Comparison of ENCODE assay signal across 8 cellular contexts in genomic region chr11:108664241-108664640, GRCh38. TPM values are rescaled to one million over a fixed set of nuclear protein-coding genes. Genes with fewer than 3 reads are reported as not detected.
DNase-seq lines count a peak whose midpoint lies in the region; ATAC-seq and TF ChIP-seq lines count a peak whose summit lies in the region.

No MANE protein-coding gene starts in this region.

- no peaks in the 10 kb centered on the region for H3K27me3 Mint-ChIP-seq in natural killer cell treated with Interleukin-12 subunit alpha and Interleukin-12 subunit beta and Interleukin-15 and Interleukin-18, amount 100 ng/mL, for 72 hours

- DNase-seq in AG10803 (ENCODE audit: low read depth): no peak
- no peak for DNase-seq in LNCaP clone FGC (ENCODE audit: low read depth)
- peak in 1 of 10 donors; percentile 30 for DNase-seq in dorsolateral prefrontal cortex
- DNase-seq in natural killer cell treated with Interleukin-12 subunit alpha and Interleukin-12 subunit beta and Interleukin-15 and Interleukin-18, amount 100 ng/mL, for 72 hours (ENCODE audit: low spot score): no peak
- no peak for DNase-seq in NAMALWA (ENCODE audit: low spot score)
- no peak for DNase-seq in GDM1 (lab: John Stamatoyannopoulos, UW)

- ATAC-seq in natural killer cell treated with Interleukin-12 subunit alpha and Interleukin-12 subunit beta and Interleukin-15 and Interleukin-18, amount 100 ng/mL, for 72 hours: no peak
- ATAC-seq in GM19395 (IDR thresholded peaks at IDR 0.05; ENCODE audit: unreplicated experiment) (no peak), HG02642 (IDR thresholded peaks at IDR 0.05; ENCODE audit: poor library complexity, unreplicated experiment) (no peak)

- H3K27ac Mint-ChIP-seq in natural killer cell treated with Interleukin-12 subunit alpha and Interleukin-12 subunit beta and Interleukin-15 and Interleukin-18, amount 100 ng/mL, for 72 hours: peak overlapping the region; percentile 91 to 98

- H3K4me3 ChIP-seq in AG10803 (ENCODE audit: low read length) (peak overlapping the region; percentile 58), LNCaP clone FGC (ENCODE audit: low read depth, low read length) (peak overlapping the region; percentile 85), dorsolateral prefrontal cortex (peak overlapping the region; percentile 59 to 100 (median 92))

- intact Hi-C loops in dorsolateral prefrontal cortex (cut with DNase I): loop anchor here (2.0 to 10.0 kb wide), 6 partner anchors 169 to 649 kb away; partner anchors contain the start of genes ACAT1 (in 1 of the 2), ATM (in 1 of the 2), C11orf65 (in 1 of the 2) and NPAT (in 1 of the 2)

- no peak for TF ChIP-seq CTCF in AG10803 (conservative IDR thresholded peaks at IDR 0.05; ENCODE audit: low read length)
- no peak for TF ChIP-seq CTCF in LNCaP clone FGC (IDR thresholded peaks at IDR 0.05; ENCODE audit: control insufficient read depth, extremely low read depth, insufficient read depth)
- TF ChIP-seq CTCF in dorsolateral prefrontal cortex (IDR thresholded peaks at IDR 0.05 in 54 of 56, conservative IDR thresholded peaks at IDR 0.05 in 2 of 56; ENCODE audit: low read depth in 1 of 56, partially characterized antibody in 56 of 56): no peak

- H3K27me3 ChIP-seq in dorsolateral prefrontal cortex: no peaks in the 10 kb centered on the region

- H3K4me3 Mint-ChIP-seq in natural killer cell treated with Interleukin-12 subunit alpha and Interleukin-12 subunit beta and Interleukin-15 and Interleukin-18, amount 100 ng/mL, for 72 hours: peak overlapping the region; percentile 95

- peaks cover 27 to 40% of the 10 kb centered on the region in 2 donors for H3K4me1 Mint-ChIP-seq in natural killer cell treated with Interleukin-12 subunit alpha and Interleukin-12 subunit beta and Interleukin-15 and Interleukin-18, amount 100 ng/mL, for 72 hours (ENCODE audit: low read depth in 2 of 2)

- H3K9me3 Mint-ChIP-seq in natural killer cell treated with Interleukin-12 subunit alpha and Interleukin-12 subunit beta and Interleukin-15 and Interleukin-18, amount 100 ng/mL, for 72 hours: no peaks in the 10 kb centered on the region

- H3K27ac ChIP-seq in dorsolateral prefrontal cortex: peak overlapping the region in 43 of 59 donors; percentile 17 to 85 (median 65)

- H3K36me3 Mint-ChIP-seq in natural killer cell treated with Interleukin-12 subunit alpha and Interleukin-12 subunit beta and Interleukin-15 and Interleukin-18, amount 100 ng/mL, for 72 hours: peaks cover 6% of the 10 kb centered on the region

RNA-seq across cellular contexts. Expression of gene DDX10, which starts 0.6 kb away (rescaled TPM):
- 10 to 100 TPM; 20.8 to 50.0 (median 34.1) TPM for total RNA-seq in dorsolateral prefrontal cortex
- 10 to 100 TPM; 39.2 to 84.1 TPM for total RNA-seq in natural killer cell treated with Interleukin-12 subunit alpha and Interleukin-12 subunit beta and Interleukin-15 and Interleukin-18, amount 100 ng/mL, for 72 hours
